In genomic region chr7:102425639-102426267, GRCh38 we compare ENCODE assay signal across 9 cellular contexts. TPM values are rescaled to one million over a fixed set of nuclear protein-coding genes. Genes with fewer than 3 reads are reported as not detected.
A peak's percentile ranks its signal among the peaks of the same experiment; 100 is the strongest.
DNase-seq lines count a peak whose midpoint lies in the region; ATAC-seq, FAIRE-seq and TF ChIP-seq lines count a peak whose summit lies in the region.
"Had no signal": no experiment of that assay in that cellular context is flagged by ENCODE, and none has a peak within 500 bp of the region (broad histone marks: within the 10 kb centered on the region; RNA-seq: fewer than 3 reads in every experiment).

No MANE protein-coding gene starts in this region.

- no peaks in the 10 kb centered on the region for H3K4me1 ChIP-seq in small intestine (ENCODE audit: control insufficient read depth in 2 of 2, insufficient read depth in 1 of 2, low read depth in 1 of 2, low read length in 1 of 2)

- 56 to 86% (median 64%) methylated on average over 22 to 25 of the region's 25 CpGs for WGBS in small intestine, 3 donors

- no peaks in the 10 kb centered on the region for H3K9me3 ChIP-seq in small intestine (ENCODE audit: control insufficient read depth, low read depth)

- peak; percentile 56 for ATAC-seq in HG03442 (IDR thresholded peaks at IDR 0.05; ENCODE audit: unreplicated experiment)

- no peak for FAIRE-seq in small intestine (lab: Jason Lieb, UNC)
- FAIRE-seq: endometrium had no signal

- H3K27ac ChIP-seq in small intestine (ENCODE audit: low read depth in 1 of 2, low read length in 1 of 2): peak overlapping the region; percentile 84 to 96

- H3K4me3 ChIP-seq in small intestine (ENCODE audit: low read depth in 1 of 2, low read length in 2 of 2): no peak overlapping the region

- H3K36me3 ChIP-seq in small intestine (ENCODE audit: control insufficient read depth in 2 of 2, insufficient read depth in 2 of 2, low read length in 2 of 2): peaks cover 0 to 2% of the 10 kb centered on the region in 2 donors

- TF ChIP-seq POLR2A in erythroblast (IDR thresholded peaks at IDR 0.05; ENCODE audit: low read length): peak; percentile 47

- H3K27me3 ChIP-seq in small intestine (ENCODE audit: control insufficient read depth in 2 of 2, insufficient read depth in 2 of 2, low read length in 2 of 2): no peaks in the 10 kb centered on the region

- peak; percentile 55 for DNase-seq in SIG-M5 treated with dmso at 0.1 percent for 504 hours (lab: John Stamatoyannopoulos, UW; ENCODE audit: unreplicated experiment)
- no peak for DNase-seq in SIG-M5 (lab: John Stamatoyannopoulos, UW)
- DNase-seq in activated CD4-positive, alpha-beta T cell treated with anti-CD3 and anti-CD28 coated beads, Interleukin-2, amount 50 U/mL, for 4 hours: peak; percentile 79 to 81
- peak; percentile 38 to 44 for DNase-seq in erythroblast (lab: John Stamatoyannopoulos, UW)
- DNase-seq in small intestine: peak; percentile 25
- no peak for DNase-seq in NCI-H345 (lab: John Stamatoyannopoulos, UW)
- DNase-seq in NCI-H1048 (lab: John Stamatoyannopoulos, UW): no peak

RNA-seq across cellular contexts. Expression of gene ORAI2, which starts 7.6 kb away (rescaled TPM):
- polyA plus RNA-seq in small intestine: 1 to 10 TPM in 2 of 3 donors, under 1 TPM in 1; 0.89 to 8.8 (median 4.1) TPM

RNA-seq across cellular contexts. Expression of gene PRKRIP1, which starts 29.6 kb away (rescaled TPM):
- 10 to 100 TPM; 17.5 to 21.5 (median 18.6) TPM for polyA plus RNA-seq in small intestine

RNA-seq across cellular contexts. Expression of gene ALKBH4, which starts 38.9 kb away (rescaled TPM):
- polyA plus RNA-seq in small intestine: 10 to 100 TPM in 1 of 3 donors, 1 to 10 TPM in 2; 6.7 to 10.1 (median 7.8) TPM

RNA-seq across cellular contexts. Expression of gene LRWD1, which starts 39.0 kb away (rescaled TPM):
- 10 to 100 TPM; 12.5 to 17.4 (median 14.6) TPM for polyA plus RNA-seq in small intestine

RNA-seq across cellular contexts. Expression of gene POLR2J, which starts 53.0 kb away (rescaled TPM):
- 100 to 1,000 TPM in 2 of 3 donors, 10 to 100 TPM in 1; 75.7 to 169 (median 145) TPM for polyA plus RNA-seq in small intestine

Comparison
In these comparisons a context has a peak if more than half of its experiments do, and no peak if none do; other contexts are left out.
1. DNase-seq: peak in SIG-M5 treated with dmso at 0.1 percent for 504 hours (single experiment), activated CD4-positive, alpha-beta T cell treated with anti-CD3 and anti-CD28 coated beads, Interleukin-2, amount 50 U/mL, for 4 hours (2 of 2), erythroblast (2 of 2) and small intestine (single experiment); none in SIG-M5 (single experiment), NCI-H345 (single experiment) and NCI-H1048 (single experiment).